ENCODE assay signal across 11 cellular contexts in genomic region chr4:108223313-108223712, GRCh38. TPM values are rescaled to one million over a fixed set of nuclear protein-coding genes. Genes with fewer than 3 reads are reported as not detected.
"Had no signal": no experiment of that assay in that cellular context is flagged by ENCODE, and none has a peak within 500 bp of the region (broad histone marks: within the 10 kb centered on the region; RNA-seq: fewer than 3 reads in every experiment).

No MANE protein-coding gene starts in this region.

- H3K4me2 ChIP-seq: GM23338 had no signal

- H3K27ac Mint-ChIP-seq: GM23338, H9, HFFc6 had no signal

- DNase-seq: GM23248, GOT3, H7, H9, HCEC 1CT, HFFc6 had no signal

- H3K9ac ChIP-seq: GM23248 had no signal

- H3K27ac ChIP-seq: GM23248 had no signal

- H3K9me3 ChIP-seq: HAP-1 had no signal

- H2AFZ ChIP-seq: GM23248, GM23338 had no signal

- ATAC-seq: GM23338, HCT116 had no signal

- H3K9me3 Mint-ChIP-seq: GM23338, H9, HFFc6 had no signal

- H3K4me1 ChIP-seq: HAP-1 had no signal

- H3K4me3 ChIP-seq: GM23248, GM23338, HAP-1 had no signal

- H3K4me1 Mint-ChIP-seq: H9 had no signal

- FAIRE-seq: H1, H54 had no signal

- H3K4me3 Mint-ChIP-seq: GM23338, H9, HFFc6 had no signal

- H3K36me3 ChIP-seq: HAP-1 had no signal

RNA-seq across cellular contexts. Expression of gene LEF1, which starts 54.6 kb away (rescaled TPM):
- total RNA-seq: GM23248 had no signal
